In genomic region chr16:58474296-58474695, GRCh38 we compare ENCODE assay signal across 13 cellular contexts.
"Had no signal": no experiment of that assay in that cellular context is flagged by ENCODE, and none has a peak within 500 bp of the region (broad histone marks: within the 10 kb centered on the region; RNA-seq: fewer than 3 reads in every experiment).

No MANE protein-coding gene starts in this region.

- H3K36me3 Mint-ChIP-seq: stimulated activated naive B cell treated with anti-CD40 and anti-IgM and Interleukin-4, amounts not matched to agents 10 μg/mL and 1 μg/mL and 100 μg/mL, for 72 hours had no signal

- H3K27ac ChIP-seq: ascending aorta, tibial nerve had no signal

- FAIRE-seq: bronchial epithelial cell, frontal cortex, islet of Langerhans, TTC549 had no signal

- H3K4me1 Mint-ChIP-seq: activated CD4-positive, alpha-beta T cell treated with anti-CD3 and anti-CD28 coated beads, Interleukin-2, amount 10 ng/mL, durations not matched to agents 24 days and 14 days had no signal

- H3K27me3 ChIP-seq: ascending aorta, left lung had no signal

- H3K4me1 ChIP-seq: ascending aorta, left lung, tibial nerve had no signal

- DNase-seq: activated B cell treated with CpG ODN at 0.5 μM for 24 hours; activated CD4-positive, alpha-beta T cell treated with anti-CD3 and anti-CD28 coated beads, Interleukin-2, amount 10 ng/mL, durations not matched to agents 24 days and 14 days; activated naive CD4-positive, alpha-beta T cell; dermis blood vessel endothelial cell; effector memory CD8-positive, alpha-beta T cell; left lung; stimulated activated naive B cell treated with anti-CD40 and anti-IgM and Interleukin-4, amounts not matched to agents 10 μg/mL and 1 μg/mL and 100 μg/mL, for 72 hours had no signal

- H3K36me3 ChIP-seq: ascending aorta, left lung, tibial nerve had no signal

- H3K4me3 Mint-ChIP-seq: activated B cell treated with CpG ODN at 0.5 μM for 24 hours; activated CD4-positive, alpha-beta T cell treated with anti-CD3 and anti-CD28 coated beads, Interleukin-2, amount 10 ng/mL, durations not matched to agents 24 days and 14 days; effector memory CD8-positive, alpha-beta T cell; stimulated activated naive B cell treated with anti-CD40 and anti-IgM and Interleukin-4, amounts not matched to agents 10 μg/mL and 1 μg/mL and 100 μg/mL, for 72 hours had no signal

- ATAC-seq: effector memory CD8-positive, alpha-beta T cell; left lung; stimulated activated naive B cell treated with anti-CD40 and anti-IgM and Interleukin-4, amounts not matched to agents 10 μg/mL and 1 μg/mL and 100 μg/mL, for 72 hours had no signal

- H3K9me3 Mint-ChIP-seq: activated B cell treated with CpG ODN at 0.5 μM for 24 hours; activated CD4-positive, alpha-beta T cell treated with anti-CD3 and anti-CD28 coated beads, Interleukin-2, amount 10 ng/mL, durations not matched to agents 24 days and 14 days; effector memory CD8-positive, alpha-beta T cell; stimulated activated naive B cell treated with anti-CD40 and anti-IgM and Interleukin-4, amounts not matched to agents 10 μg/mL and 1 μg/mL and 100 μg/mL, for 72 hours had no signal

- H3K27ac Mint-ChIP-seq: activated B cell treated with CpG ODN at 0.5 μM for 24 hours; activated CD4-positive, alpha-beta T cell treated with anti-CD3 and anti-CD28 coated beads, Interleukin-2, amount 10 ng/mL, durations not matched to agents 24 days and 14 days; effector memory CD8-positive, alpha-beta T cell; stimulated activated naive B cell treated with anti-CD40 and anti-IgM and Interleukin-4, amounts not matched to agents 10 μg/mL and 1 μg/mL and 100 μg/mL, for 72 hours had no signal

- H3K9me3 ChIP-seq: ascending aorta, left lung, tibial nerve had no signal

- H3K4me3 ChIP-seq: ascending aorta, left lung, tibial nerve had no signal
